In the genomic region with DNA sequence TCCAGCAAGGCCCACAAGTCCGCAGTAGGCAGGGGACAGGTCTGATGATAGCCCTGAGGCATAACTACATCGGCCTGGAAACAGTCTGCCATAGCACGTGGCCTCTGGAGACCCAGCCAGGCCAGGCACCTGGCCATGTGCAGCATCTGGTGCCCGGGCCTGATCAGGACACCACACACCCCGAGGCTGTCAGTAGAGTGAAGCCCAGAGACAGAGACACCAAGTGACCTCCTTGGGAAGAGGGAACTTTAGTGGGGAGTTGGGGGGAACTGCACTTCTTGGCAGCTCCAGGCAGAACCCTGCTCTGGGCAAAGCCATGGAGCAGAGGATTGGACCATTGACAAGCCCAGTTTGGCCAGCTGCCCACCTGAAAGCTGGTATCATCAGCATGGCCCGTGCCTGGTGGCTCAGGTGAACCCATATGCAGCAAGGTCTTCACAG, we compare ENCODE assay signal across 9 cellular contexts. TPM values are rescaled to one million over a fixed set of nuclear protein-coding genes. Genes with fewer than 3 reads are reported as not detected.
DNase-seq lines count a peak whose midpoint lies in the region; ATAC-seq, FAIRE-seq and TF ChIP-seq lines count a peak whose summit lies in the region.
"Had no signal": no experiment of that assay in that cellular context is flagged by ENCODE, and none has a peak within 500 bp of the region (broad histone marks: within the 10 kb centered on the region; RNA-seq: fewer than 3 reads in every experiment).

No MANE protein-coding gene starts in this region.

- TF ChIP-seq RAD21 in GM12878 (IDR thresholded peaks at IDR 0.05; ENCODE audit: insufficient read depth, low read depth, low read length) = no peak

- RAD21 ChIA-PET in GM12878 (lab: Charles Lee; ENCODE audit: unreplicated experiment) = no interaction called here

- H4K20me1 ChIP-seq in GM12878 (ENCODE audit: control insufficient read depth, insufficient read depth) = no peaks in the 10 kb centered on the region

- CTCF ChIA-PET in GM12878 (lab: Yijun Ruan, JAX) = interaction anchor here (2.1 kb wide), 1 partner anchor 30 kb away, joined by 13 read pairs; no protein-coding TSS in a partner anchor

- POLR2A ChIA-PET in GM12878 (lab: Charles Lee) = no interaction called here

- 97% methylated on average over 6 of the region's 6 CpGs for WGBS in GM12878 (ENCODE audit: insufficient coverage, insufficient replicate concordance, low lambda C conversion rate, missing lambda C conversion rate)

- H3K79me2 ChIP-seq in GM12878 (ENCODE audit: control insufficient read depth, insufficient read depth, low read length) = no peaks in the 10 kb centered on the region

- peak overlapping the region; percentile 72 for H3K4me3 ChIP-seq in HUES48 (ENCODE audit: low read depth, low read length)
- H3K4me3 ChIP-seq in GM12878 = no peak overlapping the region
- H3K4me3 ChIP-seq in kidney epithelial cell (ENCODE audit: low read depth, low read length) = peak overlapping the region; percentile 78

- H3K4me2 ChIP-seq in GM12878 (ENCODE audit: control insufficient read depth, insufficient read depth) = peak overlapping the region; percentile 96; the same call in 1 of the 2 replicates

- no peak for DNase-seq in GM12878 (ENCODE audit: low read depth, low spot score)
- no peak for DNase-seq in kidney epithelial cell (ENCODE audit: low read depth)
- peak; percentile 7 for DNase-seq in stimulated activated naive CD4-positive, alpha-beta T cell treated with Interleukin-2 at 50 U/mL for 16 hours (lab: John Stamatoyannopoulos, UW)
- no peak for DNase-seq in NCI-H1048 (lab: John Stamatoyannopoulos, UW)
- no peak for DNase-seq in NCI-H2227 (lab: John Stamatoyannopoulos, UW; ENCODE audit: unreplicated experiment)

- TF ChIP-seq POLR2A in GM12878 (IDR thresholded peaks at IDR 0.05; ENCODE audit: low read depth, low read length) = no peak

- H3K9ac ChIP-seq in HUES48 (ENCODE audit: low read depth, low read length) (no peak overlapping the region), GM12878 (ENCODE audit: control insufficient read depth, insufficient read depth, low read length) (no peak overlapping the region)

- no TSS peak for BruUV-seq in GM12878 (replicated peaks; lab: Mats Ljungman, UMichigan)

- TF ChIP-seq EP300 in GM12878 (IDR thresholded peaks at IDR 0.05; ENCODE audit: borderline replicate concordance in 1 of 2, control insufficient read depth in 1 of 2, low read depth in 2 of 2, low read length in 2 of 2) = no peak

- no peak overlapping the region for H3K27ac ChIP-seq in HUES48 (ENCODE audit: low read depth, low read length)
- H3K27ac ChIP-seq in GM12878 (ENCODE audit: control insufficient read depth, insufficient read depth) = no peak overlapping the region

- H3K9me3 ChIP-seq in HUES48 (ENCODE audit: control insufficient read depth, insufficient read depth, low read length) (no peaks in the 10 kb centered on the region), GM12878 (replicated peaks; ENCODE audit: control insufficient read depth, insufficient read depth, low read length) (no peaks in the 10 kb centered on the region; the same call in 2 of the 3 replicates)

- in situ Hi-C loops in GM12878 (cut with MboI) = no loop called here

- SMC1A ChIA-PET in GM12878 (lab: Charles Lee; ENCODE audit: uncharacterized antibody, unreplicated experiment) = interaction anchor here (0.6 kb wide), 1 partner anchor 29 kb away, joined by 5 read pairs; no protein-coding TSS in a partner anchor

- no peak overlapping the region for H2AFZ ChIP-seq in GM12878 (ENCODE audit: control insufficient read depth, low read depth, low read length)

- H3K27me3 ChIP-seq in HUES48 (ENCODE audit: control insufficient read depth, insufficient read depth, low read length) (0 out of 2 replicates have a peak, but pooled peaks cover 3% of the 10 kb centered on the region), GM12878 (replicated peaks in 1 of 2; ENCODE audit: control insufficient read depth in 2 of 2, insufficient read depth in 2 of 2, low read length in 1 of 2) (no peaks in the 10 kb centered on the region), kidney epithelial cell (ENCODE audit: control insufficient read depth, insufficient read depth, low read length) (no peaks in the 10 kb centered on the region)

- no peak for FAIRE-seq in GM12878 (lab: Jason Lieb, UNC)
- FAIRE-seq: H54 had no signal

- H3K4me1 ChIP-seq in HUES48 (ENCODE audit: control insufficient read depth, insufficient read depth, low read length) (peaks cover 24% of the 10 kb centered on the region), GM12878 (ENCODE audit: control insufficient read depth, insufficient read depth, low read length) (peaks cover 6% of the 10 kb centered on the region)

- H3K36me3 ChIP-seq in HUES48 (ENCODE audit: control insufficient read depth, insufficient read depth, low read length) (peaks cover 21% of the 10 kb centered on the region), GM12878 (ENCODE audit: control insufficient read depth in 2 of 2, insufficient read depth in 2 of 2, low read length in 1 of 2) (no peaks in the 10 kb centered on the region), kidney epithelial cell (ENCODE audit: control insufficient read depth, insufficient read depth, low read length) (peaks cover 1% of the 10 kb centered on the region)

- TF ChIP-seq CTCF in GM12878 (IDR thresholded peaks at IDR 0.05 in 2 of 3, conservative IDR thresholded peaks at IDR 0.05 in 1 of 3; ENCODE audit: control insufficient read depth in 2 of 3, extremely low read depth in 1 of 3, insufficient read depth in 1 of 3, low read depth in 3 of 3, low read length in 3 of 3) (no peak), kidney epithelial cell (IDR thresholded peaks at IDR 0.05; ENCODE audit: insufficient read depth, low read length, poor library complexity, severe bottlenecking) (no peak)

- intact Hi-C loops in GM12878 (cut with micrococcal nuclease; ENCODE audit: unreplicated experiment) = no loop called here

- ATAC-seq in GM12878 (no peak), HG03159 (IDR thresholded peaks at IDR 0.05; ENCODE audit: unreplicated experiment) (no peak), HG02884 (IDR thresholded peaks at IDR 0.05; ENCODE audit: unreplicated experiment) (no peak)

TF ChIP-seq in GM12878, 131 proteins besides CTCF, POLR2A, EP300 and RAD21 (continues in another document):
- no peak for TF ChIP-seq ZSCAN29 (IDR thresholded peaks at IDR 0.05)

RNA-seq across cellular contexts. Expression of gene SHISA5, which starts 1.2 kb away (rescaled TPM):
- 45.3 and 46.8 TPM in 2 replicates for total RNA-seq in GM12878 (2013; cell fraction: nucleolus; rRNA removed)
- total RNA-seq in GM12878 (2014; rRNA removed) = 86.6 and 87.9 TPM in 2 replicates
- 48.7 and 54.5 TPM in 2 replicates for total RNA-seq in GM12878 (2014; rRNA removed; fragmentation: Illumina TruSeq; extraction: Trizol)
- total RNA-seq in GM12878 (2021) = 86.7 and 94.3 TPM in 2 replicates
- polyA plus RNA-seq in GM12878 (2011; ENCODE audit: low read depth) = 46.0 TPM
- 31.7 and 62.3 TPM in 2 replicates for polyA plus RNA-seq in GM12878 (2011; rRNA removed)
- polyA plus RNA-seq in GM12878 (2011; cell fraction: cytosol; rRNA removed) = 112 and 129 TPM in 2 replicates
- 67.1 and 79.3 TPM in 2 replicates for polyA plus RNA-seq in GM12878 (2011; cell fraction: nucleus; rRNA removed)
- 93.3 and 104 TPM in 2 replicates for polyA plus RNA-seq in GM12878 (2012)
- polyA plus RNA-seq in GM12878 (2014; fragmentation: Illumina TruSeq; extraction: Trizol) = 21.8 and 49.5 TPM in 2 replicates
- polyA plus RNA-seq in GM12878 (2014; fragmentation: Nextera tagmentation; extraction: Ambion mirVana) = 10 to 100 TPM; 17.1 to 18.7 TPM
- polyA plus RNA-seq in GM12878 (2014; rRNA removed) = 72.3 and 83.0 TPM in 2 replicates
- 100 to 1,000 TPM; 134 to 148 TPM for polyA plus RNA-seq in GM12878 (2016; fragmentation: Nextera tagmentation; extraction: Ambion mirVana)
- polyA minus RNA-seq in GM12878 (2011; rRNA and poly(A)+ RNA removed) = 50.4 and 81.4 TPM in 2 replicates
- 42.5 and 42.9 TPM in 2 replicates for polyA minus RNA-seq in GM12878 (2011; cell fraction: cytosol; rRNA and poly(A)+ RNA removed)
- 14.5 and 21.5 TPM in 2 replicates for polyA minus RNA-seq in GM12878 (2011; cell fraction: nucleus; rRNA and poly(A)+ RNA removed)
- 231 and 248 TPM in 2 replicates for total RNA-seq in kidney epithelial cell

RNA-seq across cellular contexts. Expression of gene PFKFB4, which starts 53.9 kb away (rescaled TPM):
- total RNA-seq in GM12878 (2013; cell fraction: nucleolus; rRNA removed) = 303 and 312 TPM in 2 replicates
- total RNA-seq in GM12878 (2014; rRNA removed) = 8.6 and 10.1 TPM in 2 replicates
- 5.6 and 6.9 TPM in 2 replicates for total RNA-seq in GM12878 (2014; rRNA removed; fragmentation: Illumina TruSeq; extraction: Trizol)
- 8.0 and 9.8 TPM in 2 replicates for total RNA-seq in GM12878 (2021)
- 39.9 TPM for polyA plus RNA-seq in GM12878 (2011; ENCODE audit: low read depth)
- 69.6 and 89.1 TPM in 2 replicates for polyA plus RNA-seq in GM12878 (2011; rRNA removed)
- 105 and 120 TPM in 2 replicates for polyA plus RNA-seq in GM12878 (2011; cell fraction: cytosol; rRNA removed)
- polyA plus RNA-seq in GM12878 (2011; cell fraction: nucleus; rRNA removed) = 156 and 252 TPM in 2 replicates
- polyA plus RNA-seq in GM12878 (2012) = 61.7 and 92.2 TPM in 2 replicates
- 4.9 and 9.3 TPM in 2 replicates for polyA plus RNA-seq in GM12878 (2014; fragmentation: Illumina TruSeq; extraction: Trizol)
- polyA plus RNA-seq in GM12878 (2014; fragmentation: Nextera tagmentation; extraction: Ambion mirVana) = under 1 TPM; 0.37 to 0.53 TPM
- polyA plus RNA-seq in GM12878 (2014; rRNA removed) = 5.3 and 6.3 TPM in 2 replicates
- polyA plus RNA-seq in GM12878 (2016; fragmentation: Nextera tagmentation; extraction: Ambion mirVana) = 1 to 10 TPM; 1.2 to 2.3 TPM
- 83.8 and 138 TPM in 2 replicates for polyA minus RNA-seq in GM12878 (2011; rRNA and poly(A)+ RNA removed)
- 29.0 and 30.8 TPM in 2 replicates for polyA minus RNA-seq in GM12878 (2011; cell fraction: cytosol; rRNA and poly(A)+ RNA removed)
- polyA minus RNA-seq in GM12878 (2011; cell fraction: nucleus; rRNA and poly(A)+ RNA removed) = 57.4 and 57.9 TPM in 2 replicates
- 22.4 and 24.1 TPM in 2 replicates for total RNA-seq in kidney epithelial cell

RNA-seq across cellular contexts. Expression of gene ATRIP, which starts 56.2 kb away (rescaled TPM):
- total RNA-seq in GM12878 (2013; cell fraction: nucleolus; rRNA removed) = 19.6 and 19.8 TPM in 2 replicates
- total RNA-seq in GM12878 (2014; rRNA removed) = 14.5 and 15.0 TPM in 2 replicates
- total RNA-seq in GM12878 (2014; rRNA removed; fragmentation: Illumina TruSeq; extraction: Trizol) = 11.5 and 13.4 TPM in 2 replicates
- total RNA-seq in GM12878 (2021) = 13.2 and 13.6 TPM in 2 replicates
- 2.6 TPM for polyA plus RNA-seq in GM12878 (2011; ENCODE audit: low read depth)
- polyA plus RNA-seq in GM12878 (2011; rRNA removed) = 8.4 and 11.6 TPM in 2 replicates
- 10.6 and 12.7 TPM in 2 replicates for polyA plus RNA-seq in GM12878 (2011; cell fraction: cytosol; rRNA removed)
- 26.2 and 28.8 TPM in 2 replicates for polyA plus RNA-seq in GM12878 (2011; cell fraction: nucleus; rRNA removed)
- polyA plus RNA-seq in GM12878 (2012) = 4.4 and 6.3 TPM in 2 replicates
- polyA plus RNA-seq in GM12878 (2014; fragmentation: Illumina TruSeq; extraction: Trizol) = 16.0 and 18.9 TPM in 2 replicates
- 1 to 10 TPM; 1.4 to 2.4 TPM for polyA plus RNA-seq in GM12878 (2014; fragmentation: Nextera tagmentation; extraction: Ambion mirVana)
- polyA plus RNA-seq in GM12878 (2014; rRNA removed) = 9.7 and 10.3 TPM in 2 replicates
- polyA plus RNA-seq in GM12878 (2016; fragmentation: Nextera tagmentation; extraction: Ambion mirVana) = 10 to 100 TPM in 1 of 2 experiments, 1 to 10 TPM in 1; 9.5 to 10.5 TPM
- 14.6 and 17.2 TPM in 2 replicates for polyA minus RNA-seq in GM12878 (2011; rRNA and poly(A)+ RNA removed)
- 4.8 and 6.0 TPM in 2 replicates for polyA minus RNA-seq in GM12878 (2011; cell fraction: cytosol; rRNA and poly(A)+ RNA removed)
- 11.2 and 18.7 TPM in 2 replicates for polyA minus RNA-seq in GM12878 (2011; cell fraction: nucleus; rRNA and poly(A)+ RNA removed)
- total RNA-seq in kidney epithelial cell = 5.7 and 6.8 TPM in 2 replicates
